Comparison of ENCODE assay signal across 8 cellular contexts in genomic region chr22:29836791-29837370, GRCh38. TPM values are rescaled to one million over a fixed set of nuclear protein-coding genes. Genes with fewer than 3 reads are reported as not detected.
A peak's percentile ranks its signal among the peaks of the same experiment; 100 is the strongest.
DNase-seq lines count a peak whose midpoint lies in the region; ATAC-seq and TF ChIP-seq lines count a peak whose summit lies in the region.
"Not testable (repeated sequence)": the region's sequence is repeated elsewhere in the genome, so short reads cannot be mapped to it uniquely, and the experiment has no call there.

No MANE protein-coding gene starts in this region.

- H4K20me1 ChIP-seq in BLaER1 treated with 17β-estradiol and CSF1 and Interleukin-3, amounts not matched to agents 10 nM and 100 nM, result peaks cover 0 to 32% (median 15%) of the 10 kb centered on the region in 11 experiments; a peak in 12 of 22 replicates

- ATAC-seq in activated T-helper 17 cell treated with anti-CD3 and anti-CD28 coated beads, Interleukin-2, amount 50 U/mL, for 72 hours (replicated peaks); heart left ventricle: not testable (repeated sequence)

- H3K27ac ChIP-seq in BLaER1 treated with 17β-estradiol and CSF1 and Interleukin-3, amounts not matched to agents 10 nM and 100 nM, result peak overlapping the region in 1 of 11 experiments; percentile 87; a peak in 1 of 22 replicates
- not testable (repeated sequence) for H3K27ac ChIP-seq in SJSA1, heart left ventricle
- peak overlapping the region in 1 of 5 donors; percentile 89 for H3K27ac ChIP-seq in stomach

- H3K36me3 ChIP-seq in BLaER1 treated with 17β-estradiol and CSF1 and Interleukin-3, amounts not matched to agents 10 nM and 100 nM, result peaks cover 31 to 47% (median 42%) of the 10 kb centered on the region in 11 experiments
- peaks cover 21% of the 10 kb centered on the region for H3K36me3 ChIP-seq in SJSA1
- peaks cover 0 to 39% (median 25%) of the 10 kb centered on the region in 9 donors for H3K36me3 ChIP-seq in heart left ventricle
- H3K36me3 ChIP-seq in stomach, result peaks cover 10 to 40% (median 29%) of the 10 kb centered on the region in 4 donors

- not testable (repeated sequence) for TF ChIP-seq CTCF in HFFc6 (IDR thresholded peaks at IDR 0.05); choroid plexus epithelial cell (conservative IDR thresholded peaks at IDR 0.05; ENCODE audit: low read depth, low read length); heart left ventricle (IDR thresholded peaks at IDR 0.05); neural crest cell (conservative IDR thresholded peaks at IDR 0.05); stomach (IDR thresholded peaks at IDR 0.05)

- H3K9me3 ChIP-seq in BLaER1 treated with 17β-estradiol and CSF1 and Interleukin-3, amounts not matched to agents 10 nM and 100 nM (replicated peaks in 1 of 11); SJSA1 (replicated peaks); heart left ventricle; stomach: not testable (repeated sequence)

- peaks cover 20% of the 10 kb centered on the region for H3K36me3 Mint-ChIP-seq in HFFc6 (ENCODE audit: low read depth)
- peaks cover 40% of the 10 kb centered on the region for H3K36me3 Mint-ChIP-seq in activated T-helper 17 cell treated with anti-CD3 and anti-CD28 coated beads, Interleukin-2, amount 50 U/mL, for 72 hours (ENCODE audit: low read depth)
- not testable (repeated sequence) for H3K36me3 Mint-ChIP-seq in neural crest cell (ENCODE audit: low read depth)

- not testable (repeated sequence) for H3K9me3 Mint-ChIP-seq in HFFc6; activated T-helper 17 cell treated with anti-CD3 and anti-CD28 coated beads, Interleukin-2, amount 50 U/mL, for 72 hours; neural crest cell

- H3K4me3 Mint-ChIP-seq in HFFc6 (peak overlapping the region; percentile 97), neural crest cell (peak overlapping the region; percentile 89)
- peak overlapping the region; percentile 98 for H3K4me3 Mint-ChIP-seq in activated T-helper 17 cell treated with anti-CD3 and anti-CD28 coated beads, Interleukin-2, amount 50 U/mL, for 72 hours

- TF ChIP-seq EP300 in stomach (IDR thresholded peaks at IDR 0.05), result not testable (repeated sequence)

- intact Hi-C loops in heart left ventricle (cut with DNase I), result loop anchor here in 8 of 10 donors (5.0 to 10.0 kb wide), 7 partner anchors 45 to 170 kb away; partner anchors contain the start of genes MTMR3 (in 4 of the 8), UQCR10 (in 2 of the 8) and ZMAT5 (in 2 of the 8)
- intact Hi-C loops in stomach (cut with DNase I; ENCODE audit: low total_unique reads), result not testable (repeated sequence)

- peak overlapping the region; percentile 77 to 99 (median 96) for H3K4me2 ChIP-seq in BLaER1 treated with 17β-estradiol and CSF1 and Interleukin-3, amounts not matched to agents 10 nM and 100 nM

- H3K9ac ChIP-seq in BLaER1 treated with 17β-estradiol and CSF1 and Interleukin-3, amounts not matched to agents 10 nM and 100 nM, result peak overlapping the region; percentile 84 to 91 (median 88); a peak in 18 of 22 replicates

- H3K27me3 Mint-ChIP-seq in HFFc6 (ENCODE audit: insufficient read depth); activated T-helper 17 cell treated with anti-CD3 and anti-CD28 coated beads, Interleukin-2, amount 50 U/mL, for 72 hours; neural crest cell (ENCODE audit: low read depth): not testable (repeated sequence)

- not testable (repeated sequence) for TF ChIP-seq POLR2A in heart left ventricle (IDR thresholded peaks at IDR 0.05); stomach (IDR thresholded peaks at IDR 0.05)

- not testable (repeated sequence) for H3K27me3 ChIP-seq in BLaER1 treated with 17β-estradiol and CSF1 and Interleukin-3, amounts not matched to agents 10 nM and 100 nM; SJSA1 (replicated peaks); heart left ventricle; stomach

- peaks cover 19 to 33% (median 23%) of the 10 kb centered on the region in 10 experiments for H3K4me1 ChIP-seq in BLaER1 treated with 17β-estradiol and CSF1 and Interleukin-3, amounts not matched to agents 10 nM and 100 nM
- H3K4me1 ChIP-seq in SJSA1 (replicated peaks), result peaks cover 30% of the 10 kb centered on the region
- peaks cover 3 to 58% (median 28%) of the 10 kb centered on the region in 12 donors for H3K4me1 ChIP-seq in heart left ventricle
- peaks cover 13 to 50% (median 45%) of the 10 kb centered on the region in 4 donors for H3K4me1 ChIP-seq in stomach

- H3K4me3 ChIP-seq in BLaER1 treated with 17β-estradiol and CSF1 and Interleukin-3, amounts not matched to agents 10 nM and 100 nM, result peak overlapping the region; percentile 78 to 98 (median 92)
- H3K4me3 ChIP-seq in SJSA1 (peak overlapping the region; percentile 68), choroid plexus epithelial cell (ENCODE audit: low read depth, low read length) (peak overlapping the region; percentile 92), heart left ventricle (peak overlapping the region in 8 of 12 donors; percentile 70 to 93 (median 90)), stomach (peak overlapping the region; percentile 78 to 95 (median 88))

- DNase-seq in HFFc6; SJSA1 (ENCODE audit: low read depth in 1 of 2, low spot score in 2 of 2); choroid plexus epithelial cell (ENCODE audit: low read depth); heart left ventricle; neural crest cell (ENCODE audit: low read depth, low spot score); stomach: not testable (repeated sequence)

- 92 to 95% (median 93%) methylated on average over 18 of the region's 18 CpGs for WGBS in heart left ventricle, 4 donors
- WGBS in stomach, 5 donors, result 83 to 92% (median 86%) methylated on average over 17 to 18 of the region's 18 CpGs

- H3K4me1 Mint-ChIP-seq in HFFc6 (ENCODE audit: low read depth) (peaks cover 40% of the 10 kb centered on the region), neural crest cell (peaks cover 27% of the 10 kb centered on the region)
- H3K4me1 Mint-ChIP-seq in activated T-helper 17 cell treated with anti-CD3 and anti-CD28 coated beads, Interleukin-2, amount 50 U/mL, for 72 hours, result peaks cover 17% of the 10 kb centered on the region

- H3K27ac Mint-ChIP-seq in HFFc6; activated T-helper 17 cell treated with anti-CD3 and anti-CD28 coated beads, Interleukin-2, amount 50 U/mL, for 72 hours; neural crest cell (ENCODE audit: unreplicated experiment): not testable (repeated sequence)

RNA-seq across cellular contexts. Expression of gene ASCC2, which starts 1.2 kb away (rescaled TPM):
- total RNA-seq in HFFc6 (2021; fragmentation: NEBNext Ultra II Directional; extraction: Animal tissue kit (Norgen Biotek cat#: 25700)), result 10 to 100 TPM; 60.1 to 73.6 (median 66.4) TPM
- total RNA-seq in SJSA1 (2014; rRNA removed; shearing (Covaris generic)), result 47.0 and 51.9 TPM in 2 replicates
- total RNA-seq in activated T-helper 17 cell treated with anti-CD3 and anti-CD28 coated beads, Interleukin-2, amount 50 U/mL, for 72 hours, result 10 to 100 TPM; 62.0 to 79.4 TPM
- total RNA-seq in heart left ventricle (10 to 100 TPM; 23.6 to 53.2 (median 30.4) TPM), neural crest cell (44.6 and 45.6 TPM in 2 replicates), stomach (100 to 1,000 TPM in 1 of 5 donors, 10 to 100 TPM in 4; 39.7 to 129 (median 80.5) TPM)
- polyA plus RNA-seq in heart left ventricle (10 to 100 TPM; 41.8 to 77.1 TPM), stomach (10 to 100 TPM; 53.5 to 75.3 (median 59.3) TPM)

RNA-seq across cellular contexts. Expression of gene MTMR3, which starts 46.1 kb away (rescaled TPM):
- total RNA-seq in HFFc6 (2021; fragmentation: NEBNext Ultra II Directional; extraction: Animal tissue kit (Norgen Biotek cat#: 25700)), result 10 to 100 TPM; 19.0 to 27.0 (median 21.7) TPM
- 25.6 and 26.4 TPM in 2 replicates for total RNA-seq in SJSA1 (2014; rRNA removed; shearing (Covaris generic))
- total RNA-seq in activated T-helper 17 cell treated with anti-CD3 and anti-CD28 coated beads, Interleukin-2, amount 50 U/mL, for 72 hours, result 10 to 100 TPM; 24.7 to 34.7 TPM
- total RNA-seq in heart left ventricle (10 to 100 TPM; 26.1 to 44.8 (median 36.7) TPM), neural crest cell (35.3 and 37.4 TPM in 2 replicates), stomach (100 to 1,000 TPM in 1 of 5 donors, 10 to 100 TPM in 4; 39.8 to 120 (median 78.2) TPM)
- polyA plus RNA-seq in heart left ventricle (10 to 100 TPM in 1 of 2 donors, 1 to 10 TPM in 1; 9.6 to 22.3 TPM), stomach (10 to 100 TPM in 2 of 3 donors, 1 to 10 TPM in 1; 7.3 to 13.3 (median 12.8) TPM)
